Comparison of ENCODE assay signal across 9 cellular contexts in genomic region chr14:24092960-24093900, GRCh38. TPM values are rescaled to one million over a fixed set of nuclear protein-coding genes. Genes with fewer than 3 reads are reported as not detected.
DNase-seq lines count a peak whose midpoint lies in the region; ATAC-seq, FAIRE-seq and TF ChIP-seq lines count a peak whose summit lies in the region.
"Had no signal": no experiment of that assay in that cellular context is flagged by ENCODE, and none has a peak within 500 bp of the region (broad histone marks: within the 10 kb centered on the region; RNA-seq: fewer than 3 reads in every experiment).

No MANE protein-coding gene starts in this region.

- TF ChIP-seq RAD21 in A549 (conservative IDR thresholded peaks at IDR 0.05 in 1 of 2, IDR thresholded peaks at IDR 0.05 in 1 of 2) = no peak

- no peak for DNase-seq in A549 (ENCODE audit: low read depth in 1 of 2, low spot score in 1 of 2)
- DNase-seq in Jurkat, Clone E6-1 (ENCODE audit: low read depth, low spot score) = no peak
- DNase-seq in choroid plexus epithelial cell (ENCODE audit: low read depth) = no peak
- DNase-seq in NCI-H526 treated with DMSO at 0.1 percent for 48 hours (lab: John Stamatoyannopoulos, UW) = no peak
- no peak for DNase-seq in G401 (ENCODE audit: low spot score)

- H3K27ac ChIP-seq in A549 (peak overlapping the region; percentile 90 to 100), muscle layer of duodenum (ENCODE audit: low read length) (peak overlapping the region; percentile 81)

- H3K4me1 ChIP-seq in A549 (peaks cover 18% of the 10 kb centered on the region), muscle layer of duodenum (ENCODE audit: control insufficient read depth in 1 of 2, insufficient read depth in 2 of 2, low read length in 2 of 2) (peaks cover 6 to 9% of the 10 kb centered on the region in 2 donors)

- no peaks in the 10 kb centered on the region for H3K27me3 ChIP-seq in muscle layer of duodenum (ENCODE audit: low read depth, low read length)

- H3K4me3 ChIP-seq in A549 (no peak overlapping the region), choroid plexus epithelial cell (ENCODE audit: low read depth, low read length) (peak overlapping the region; percentile 89), muscle layer of duodenum (ENCODE audit: low read depth in 1 of 2, low read length in 2 of 2) (peak overlapping the region; percentile 75 to 86)
- H3K4me3 ChIP-seq in Jurkat, Clone E6-1 (ENCODE audit: low read length) = peak overlapping the region; percentile 75

- FAIRE-seq in A549 (lab: Jason Lieb, UNC) = no peak

- no peaks in the 10 kb centered on the region for H3K9me3 ChIP-seq in A549
- no peaks in the 10 kb centered on the region for H3K9me3 ChIP-seq in muscle layer of duodenum (ENCODE audit: control insufficient read depth in 1 of 2, low read length in 2 of 2)

- POLR2A ChIA-PET in A549 (lab: Yijun Ruan, JAX) = interaction anchor here (0.6 to 3.7 kb wide), 20 partner anchors 10 to 337 kb away, joined by 3 to 55 read pairs (median 6); partner anchors contain the start of genes CARMIL3, CPNE6, DCAF11 and EMC9

- TF ChIP-seq EP300 in A549 (IDR thresholded peaks at IDR 0.05) = no peak

- CTCF ChIA-PET in A549 (lab: Yijun Ruan, JAX) = interaction anchor here (0.6 to 12.6 kb wide), 12 partner anchors 12 to 89 kb away, joined by 3 to 405 read pairs (median 4); partner anchors contain the start of genes CPNE6 and IRF9

- WGBS in A549 (ENCODE audit: missing lambda C conversion rate) = 89% methylated on average over 20 of the region's 20 CpGs

- no peak for ATAC-seq in A549
- no peak for ATAC-seq in HG03159 (IDR thresholded peaks at IDR 0.05; ENCODE audit: unreplicated experiment)
- ATAC-seq in HG03095 (IDR thresholded peaks at IDR 0.05; ENCODE audit: unreplicated experiment) = no peak

- peaks cover 0 to under 1% of the 10 kb centered on the region in 2 donors for H3K36me3 ChIP-seq in muscle layer of duodenum (ENCODE audit: control insufficient read depth in 1 of 2, insufficient read depth in 2 of 2, low read length in 2 of 2)

- H3K4me2 ChIP-seq in A549 = peak overlapping the region; percentile 69

- no peak for TF ChIP-seq POLR2A in A549 (IDR thresholded peaks at IDR 0.05; ENCODE audit: low read length)

- in situ Hi-C loops in G401 (cut with HindIII; ENCODE audit: low sequenced_read_pairs) = no loop called here

- TF ChIP-seq CTCF in A549 (IDR thresholded peaks at IDR 0.05) (no peak), choroid plexus epithelial cell (conservative IDR thresholded peaks at IDR 0.05; ENCODE audit: low read depth, low read length) (no peak)

TF ChIP-seq in A549, 52 proteins besides CTCF, POLR2A, EP300 and RAD21:
- TF ChIP-seq BHLHE40 (IDR thresholded peaks at IDR 0.05; ENCODE audit: low read depth, low read length) (no peak), REST (IDR thresholded peaks at IDR 0.05) (no peak), ZC3H11A (IDR thresholded peaks at IDR 0.05) (no peak), CHD4 (IDR thresholded peaks at IDR 0.05; ENCODE audit: borderline replicate concordance) (no peak), JUNB (IDR thresholded peaks at IDR 0.05) (no peak), CEBPB (IDR thresholded peaks at IDR 0.05) (no peak), KDM5A (IDR thresholded peaks at IDR 0.05) (no peak), RNF2 (IDR thresholded peaks at IDR 0.05; ENCODE audit: borderline replicate concordance, low read depth) (no peak), JUN (IDR thresholded peaks at IDR 0.05) (no peak)

RNA-seq across cellular contexts. Expression of gene PCK2, which starts 0.9 kb away (rescaled TPM):
- 52.1 and 60.2 TPM in 2 replicates for polyA plus RNA-seq in A549 (2011; rRNA removed)
- polyA plus RNA-seq in A549 (2012; cell fraction: cytosol; rRNA removed) = 35.2 and 38.7 TPM in 2 replicates
- 67.7 and 94.9 TPM in 2 replicates for polyA plus RNA-seq in A549 (2012; cell fraction: nucleus; rRNA removed)
- polyA plus RNA-seq in A549 (2017; fragmentation: RNase III; extraction: RNeasy Plus Mini Kit Qiagen cat#74134 plus additional on column Dnase treatment) = 16.9 to 20.7 TPM (median 18.8 TPM) in 3 replicates
- 93.2 and 112 TPM in 2 replicates for polyA minus RNA-seq in A549 (2011; rRNA and poly(A)+ RNA removed)
- 19.9 TPM for polyA plus RNA-seq in Jurkat, Clone E6-1 (2012; ENCODE audit: insufficient read depth, insufficient read length)
- 64.7 and 86.2 TPM in 2 replicates for total RNA-seq in G401 (2014; rRNA removed; shearing (Covaris generic))

RNA-seq across cellular contexts. Expression of gene DCAF11, which starts 21.3 kb away (rescaled TPM):
- polyA plus RNA-seq in A549 (2011; rRNA removed) (27.9 and 30.2 TPM in 2 replicates), A549 (2017; fragmentation: RNase III; extraction: RNeasy Plus Mini Kit Qiagen cat#74134 plus additional on column Dnase treatment) (22.2 to 31.4 TPM (median 30.7 TPM) in 3 replicates)
- 19.8 and 23.0 TPM in 2 replicates for polyA plus RNA-seq in A549 (2012; cell fraction: cytosol; rRNA removed)
- 25.8 and 32.7 TPM in 2 replicates for polyA plus RNA-seq in A549 (2012; cell fraction: nucleus; rRNA removed)
- polyA minus RNA-seq in A549 (2011; rRNA and poly(A)+ RNA removed) = 41.2 and 48.4 TPM in 2 replicates
- 81.8 TPM for polyA plus RNA-seq in Jurkat, Clone E6-1 (2012; ENCODE audit: insufficient read depth, insufficient read length)
- total RNA-seq in G401 (2014; rRNA removed; shearing (Covaris generic)) = 93.8 and 125 TPM in 2 replicates

RNA-seq across cellular contexts. Expression of gene NRL, which starts 21.5 kb away (rescaled TPM):
- polyA plus RNA-seq in A549 (2011; rRNA removed) = 0.86 and 0.97 TPM in 2 replicates
- polyA plus RNA-seq in A549 (2012; cell fraction: cytosol; rRNA removed) = 0.66 and 1.6 TPM in 2 replicates
- 0.71 and 1.3 TPM in 2 replicates for polyA plus RNA-seq in A549 (2012; cell fraction: nucleus; rRNA removed)
- polyA plus RNA-seq in A549 (2017; fragmentation: RNase III; extraction: RNeasy Plus Mini Kit Qiagen cat#74134 plus additional on column Dnase treatment) = 0.84 to 0.93 TPM (median 0.88 TPM) in 3 replicates
- polyA minus RNA-seq in A549 (2011; rRNA and poly(A)+ RNA removed) = 0.95 and 1.1 TPM in 2 replicates
- 3.0 TPM for polyA plus RNA-seq in Jurkat, Clone E6-1 (2012; ENCODE audit: insufficient read depth, insufficient read length)
- 1.3 and 2.8 TPM in 2 replicates for total RNA-seq in G401 (2014; rRNA removed; shearing (Covaris generic))

RNA-seq across cellular contexts. Expression of gene CPNE6, which starts 21.9 kb away (rescaled TPM):
- polyA plus RNA-seq in A549 (2011; rRNA removed) (not detected in 2 replicates), A549 (2017; fragmentation: RNase III; extraction: RNeasy Plus Mini Kit Qiagen cat#74134 plus additional on column Dnase treatment) (not detected in 3 replicates)
- polyA plus RNA-seq in A549 (2012; cell fraction: cytosol; rRNA removed) = 0.01 TPM in 1 of 2 replicates, not detected in the other
- 0.04 TPM in 1 of 2 replicates, not detected in the other for polyA plus RNA-seq in A549 (2012; cell fraction: nucleus; rRNA removed)
- not detected in 2 replicates for polyA minus RNA-seq in A549 (2011; rRNA and poly(A)+ RNA removed)
- not detected for polyA plus RNA-seq in Jurkat, Clone E6-1 (2012; ENCODE audit: insufficient read depth, insufficient read length)
- not detected in 2 replicates for total RNA-seq in G401 (2014; rRNA removed; shearing (Covaris generic))
- total RNA-seq: LHCN-M2 had no signal

RNA-seq across cellular contexts. Expression of gene FITM1, which starts 37.2 kb away (rescaled TPM):
- polyA plus RNA-seq in A549 (2011; rRNA removed) (0.06 TPM in 1 of 2 replicates, not detected in the other), A549 (2017; fragmentation: RNase III; extraction: RNeasy Plus Mini Kit Qiagen cat#74134 plus additional on column Dnase treatment) (0.36 TPM in 1 of 3 replicates, not detected in the others)
- 0.12 and 0.18 TPM in 2 replicates for polyA plus RNA-seq in A549 (2012; cell fraction: cytosol; rRNA removed)
- polyA plus RNA-seq in A549 (2012; cell fraction: nucleus; rRNA removed) = 0.94 and 1.4 TPM in 2 replicates
- polyA minus RNA-seq in A549 (2011; rRNA and poly(A)+ RNA removed) = not detected in 2 replicates
- not detected for polyA plus RNA-seq in Jurkat, Clone E6-1 (2012; ENCODE audit: insufficient read depth, insufficient read length)
- 0.88 TPM in 1 of 2 replicates, not detected in the other for total RNA-seq in G401 (2014; rRNA removed; shearing (Covaris generic))
